Comparison of ENCODE assay signal across 6 cellular contexts in genomic region chr5:123943136-123943535, GRCh38.
"Had no signal": no experiment of that assay in that cellular context is flagged by ENCODE, and none has a peak within 500 bp of the region (broad histone marks: within the 10 kb centered on the region; RNA-seq: fewer than 3 reads in every experiment).

No MANE protein-coding gene starts in this region.

- H2AFZ ChIP-seq: GM23248 had no signal

- ATAC-seq: HCT116, K562 had no signal

- H3K9me3 Mint-ChIP-seq: HFFc6 had no signal

- DNase-seq: GM23248, H9, HFFc6, IMR-90 had no signal

- H3K4me3 ChIP-seq: GM23248, K562 had no signal

- H3K27ac ChIP-seq: GM23248 had no signal

- H3K27ac Mint-ChIP-seq: H9, HFFc6 had no signal

- H3K4me3 Mint-ChIP-seq: H9, HFFc6 had no signal

- H3K9ac ChIP-seq: GM23248 had no signal
